ENCODE assay signal across 9 cellular contexts in genomic region chr14:75069811-75070145, GRCh38. TPM values are rescaled to one million over a fixed set of nuclear protein-coding genes. Genes with fewer than 3 reads are reported as not detected.
DNase-seq lines count a peak whose midpoint lies in the region; ATAC-seq and TF ChIP-seq lines count a peak whose summit lies in the region.
"Had no signal": no experiment of that assay in that cellular context is flagged by ENCODE, and none has a peak within 500 bp of the region (broad histone marks: within the 10 kb centered on the region; RNA-seq: fewer than 3 reads in every experiment).

No MANE protein-coding gene starts in this region.

- H3F3A ChIP-seq in GM23338 (replicated peaks; ENCODE audit: low read depth), result peaks cover 12% of the 10 kb centered on the region

- POLR2A ChIA-PET in RWPE1 (lab: Yijun Ruan, JAX; ENCODE audit: low non-redundant PET), result no interaction called here

- H3K4me3 ChIP-seq in GM23338 (peak overlapping the region; percentile 61), cardiac muscle cell (peak overlapping the region; percentile 58), sigmoid colon (peak overlapping the region; percentile 46 to 61 (median 60)), WERI-Rb-1 (ENCODE audit: low read depth, low read length) (no peak overlapping the region)

- no peaks in the 10 kb centered on the region for H3K9me3 Mint-ChIP-seq in GM23338
- H3K9me3 Mint-ChIP-seq in natural killer cell treated with Interleukin-12 subunit alpha and Interleukin-12 subunit beta and Interleukin-15 and Interleukin-18, amount 100 ng/mL, for 72 hours, result no peaks in the 10 kb centered on the region
- H3K9me3 Mint-ChIP-seq: dendritic cell treated with granulocyte-macrophage colony-stimulating factor and Interleukin-4, amounts not matched to agents 40 ng/mL and 50 ng/mL, for 4 days had no signal

- H3K36me3 Mint-ChIP-seq in GM23338 (ENCODE audit: low read depth), result no peaks in the 10 kb centered on the region
- no peaks in the 10 kb centered on the region for H3K36me3 Mint-ChIP-seq in natural killer cell treated with Interleukin-12 subunit alpha and Interleukin-12 subunit beta and Interleukin-15 and Interleukin-18, amount 100 ng/mL, for 72 hours

- no peaks in the 10 kb centered on the region for H3K9me2 ChIP-seq in GM23338 (ENCODE audit: insufficient read depth)

- TF ChIP-seq EP300 in sigmoid colon (IDR thresholded peaks at IDR 0.05), result no peak

- H3K27ac ChIP-seq in GM23338 (ENCODE audit: low read depth), result 0 out of 2 replicates have a peak overlapping the region, but pooled peaks have one; percentile 62
- peak overlapping the region; percentile 92 for H3K27ac ChIP-seq in RWPE1
- peak overlapping the region; percentile 86 for H3K27ac ChIP-seq in cardiac muscle cell
- H3K27ac ChIP-seq in sigmoid colon, result peak overlapping the region; percentile 93 to 95 (median 94)
- H3K27ac ChIP-seq in WERI-Rb-1, result no peak overlapping the region; the same call in 1 of the 2 replicates

- CTCF ChIA-PET in RWPE1 (lab: Yijun Ruan, JAX), result no interaction called here

- H3K4me1 ChIP-seq in GM23338 (ENCODE audit: insufficient read depth), result peaks cover 7% of the 10 kb centered on the region; the same call in 1 of the 2 replicates
- H3K4me1 ChIP-seq in cardiac muscle cell (ENCODE audit: low read depth), result peaks cover 10% of the 10 kb centered on the region
- H3K4me1 ChIP-seq in sigmoid colon, result peaks cover 0 to 41% (median 24%) of the 10 kb centered on the region in 4 donors

- TF ChIP-seq POLR2A in sigmoid colon (IDR thresholded peaks at IDR 0.05), result no peak

- H3K4me2 ChIP-seq in GM23338, result peak overlapping the region; percentile 89

- DNase-seq in GM23338 (ENCODE audit: low spot score) (peak; percentile 82), RWPE1 (ENCODE audit: low spot score) (no peak), cardiac muscle cell (ENCODE audit: low read depth in 1 of 2, low spot score in 1 of 2) (peak in 1 of 2 donors; percentile 45), sigmoid colon (no peak), WERI-Rb-1 (no peak)
- no peak for DNase-seq in natural killer cell treated with Interleukin-12 subunit alpha and Interleukin-12 subunit beta and Interleukin-15 and Interleukin-18, amount 100 ng/mL, for 72 hours (ENCODE audit: low spot score)
- DNase-seq in activated T-cell treated with anti-CD3 and anti-CD28 coated beads, Interleukin-2, amount 50 U/mL, for 48 hours, result no peak

- no peaks in the 10 kb centered on the region; the same call in 1 of the 2 replicates for H4K20me1 ChIP-seq in GM23338 (replicated peaks; ENCODE audit: insufficient read depth)

- H3K27me3 ChIP-seq in GM23338 (ENCODE audit: insufficient read depth) (no peaks in the 10 kb centered on the region), cardiac muscle cell (no peaks in the 10 kb centered on the region), sigmoid colon (no peaks in the 10 kb centered on the region), WERI-Rb-1 (ENCODE audit: insufficient read depth, low read depth, severe bottlenecking) (no peaks in the 10 kb centered on the region)

- peak; percentile 62 for ATAC-seq in GM23338
- no peak for ATAC-seq in natural killer cell treated with Interleukin-12 subunit alpha and Interleukin-12 subunit beta and Interleukin-15 and Interleukin-18, amount 100 ng/mL, for 72 hours
- no peak for ATAC-seq in GM18858 (IDR thresholded peaks at IDR 0.05; ENCODE audit: unreplicated experiment)

- H3K27ac Mint-ChIP-seq in GM23338, result peak overlapping the region; percentile 91
- H3K27ac Mint-ChIP-seq in natural killer cell treated with Interleukin-12 subunit alpha and Interleukin-12 subunit beta and Interleukin-15 and Interleukin-18, amount 100 ng/mL, for 72 hours, result peak overlapping the region in 1 of 2 donors; percentile 38
- H3K27ac Mint-ChIP-seq: dendritic cell treated with granulocyte-macrophage colony-stimulating factor and Interleukin-4, amounts not matched to agents 40 ng/mL and 50 ng/mL, for 4 days had no signal

- H3K36me3 ChIP-seq in GM23338 (ENCODE audit: insufficient read depth) (no peaks in the 10 kb centered on the region), cardiac muscle cell (no peaks in the 10 kb centered on the region), sigmoid colon (no peaks in the 10 kb centered on the region), WERI-Rb-1 (no peaks in the 10 kb centered on the region)

- peaks cover 7% of the 10 kb centered on the region; the same call in 2 of the 3 replicates for H3K4me1 Mint-ChIP-seq in GM23338
- peaks cover 0 to 2% of the 10 kb centered on the region in 2 donors for H3K4me1 Mint-ChIP-seq in natural killer cell treated with Interleukin-12 subunit alpha and Interleukin-12 subunit beta and Interleukin-15 and Interleukin-18, amount 100 ng/mL, for 72 hours (ENCODE audit: low read depth in 2 of 2)

- no peak overlapping the region; the same call in 2 of the 3 replicates for H3K4me3 Mint-ChIP-seq in GM23338
- no peak overlapping the region for H3K4me3 Mint-ChIP-seq in natural killer cell treated with Interleukin-12 subunit alpha and Interleukin-12 subunit beta and Interleukin-15 and Interleukin-18, amount 100 ng/mL, for 72 hours
- H3K4me3 Mint-ChIP-seq: dendritic cell treated with granulocyte-macrophage colony-stimulating factor and Interleukin-4, amounts not matched to agents 40 ng/mL and 50 ng/mL, for 4 days had no signal

- H2AFZ ChIP-seq in GM23338, result peak overlapping the region; percentile 90

- peaks cover 2% of the 10 kb centered on the region for H3K27me3 Mint-ChIP-seq in GM23338 (ENCODE audit: insufficient read depth, low read depth, poor library complexity)
- no peaks in the 10 kb centered on the region for H3K27me3 Mint-ChIP-seq in natural killer cell treated with Interleukin-12 subunit alpha and Interleukin-12 subunit beta and Interleukin-15 and Interleukin-18, amount 100 ng/mL, for 72 hours
- H3K27me3 Mint-ChIP-seq: dendritic cell treated with granulocyte-macrophage colony-stimulating factor and Interleukin-4, amounts not matched to agents 40 ng/mL and 50 ng/mL, for 4 days had no signal

- no peaks in the 10 kb centered on the region for H3K9me3 ChIP-seq in cardiac muscle cell (ENCODE audit: low read depth)
- H3K9me3 ChIP-seq in sigmoid colon, result no peaks in the 10 kb centered on the region
- H3K9me3 ChIP-seq in WERI-Rb-1 (ENCODE audit: severe bottlenecking), result no peaks in the 10 kb centered on the region

- H3K79me2 ChIP-seq in GM23338 (replicated peaks; ENCODE audit: insufficient read depth), result peaks cover 20% of the 10 kb centered on the region

- TF ChIP-seq CTCF in GM23338 (conservative IDR thresholded peaks at IDR 0.05; ENCODE audit: low read depth in 2 of 2), result no peak
- TF ChIP-seq CTCF in RWPE1 (conservative IDR thresholded peaks at IDR 0.05; ENCODE audit: low read depth), result no peak
- TF ChIP-seq CTCF in cardiac muscle cell (IDR thresholded peaks at IDR 0.05; ENCODE audit: low read depth, low read length), result no peak
- TF ChIP-seq CTCF in sigmoid colon (IDR thresholded peaks at IDR 0.05), result no peak
- no peak for TF ChIP-seq CTCF in WERI-Rb-1 (IDR thresholded peaks at IDR 0.05; ENCODE audit: low read depth, low read length)

- 15 to 41% methylated on average over 12 of the region's 12 CpGs for WGBS in sigmoid colon, 2 donors

- intact Hi-C loops in sigmoid colon (cut with DNase I), result loop anchor here (2.0 to 5.0 kb wide), 2 partner anchors 19 to 67 kb away; partner anchors contain the start of genes EIF2B2 and MLH3

TF ChIP-seq in GM23338, 12 proteins besides CTCF, POLR2A, EP300 and RAD21 (continues in another document):
- TF ChIP-seq CREB1 (CRISPR knock-in tag; IDR thresholded peaks at IDR 0.05; ENCODE audit: low read depth) (no peak), ZNF331 (CRISPR knock-in tag; IDR thresholded peaks at IDR 0.05; ENCODE audit: low read depth) (no peak), EZH2phosphoT487 (IDR thresholded peaks at IDR 0.05; ENCODE audit: unreplicated experiment) (no peak)

RNA-seq across cellular contexts. Expression of gene ZC2HC1C, which starts 0.3 kb away (rescaled TPM):
- total RNA-seq in GM23338 (2014; rRNA removed; shearing (Covaris generic)), result 0.90 and 3.7 TPM in 2 replicates
- 2.8 and 3.7 TPM in 2 replicates for polyA plus RNA-seq in GM23338 (2016; fragmentation: Nextera tagmentation; extraction: Ambion mirVana)
- 2.5 and 8.2 TPM in 2 replicates for total RNA-seq in cardiac muscle cell
- 7.7 and 9.8 TPM in 2 replicates for polyA plus RNA-seq in cardiac muscle cell
- 1 to 10 TPM; 3.6 to 4.6 (median 4.0) TPM for total RNA-seq in sigmoid colon
- 1 to 10 TPM; 1.2 to 4.6 (median 4.6) TPM for polyA plus RNA-seq in sigmoid colon
- total RNA-seq in natural killer cell treated with Interleukin-12 subunit alpha and Interleukin-12 subunit beta and Interleukin-15 and Interleukin-18, amount 100 ng/mL, for 72 hours, result 1 to 10 TPM in 1 of 2 donors, under 1 TPM in 1; 0.88 to 1.4 TPM

RNA-seq across cellular contexts. Expression of gene ACYP1, which starts 6.0 kb away (rescaled TPM):
- 18.4 and 23.0 TPM in 2 replicates for total RNA-seq in GM23338 (2014; rRNA removed; shearing (Covaris generic))
- polyA plus RNA-seq in GM23338 (2016; fragmentation: Nextera tagmentation; extraction: Ambion mirVana) (91.5 and 104 TPM in 2 replicates), cardiac muscle cell (61.5 and 86.7 TPM in 2 replicates), sigmoid colon (10 to 100 TPM; 18.6 to 36.3 (median 23.3) TPM)
- total RNA-seq in cardiac muscle cell (28.7 and 41.3 TPM in 2 replicates), sigmoid colon (10 to 100 TPM in 3 of 4 donors, 1 to 10 TPM in 1; 4.2 to 23.5 (median 19.2) TPM)
- 10 to 100 TPM; 29.3 to 40.5 TPM for total RNA-seq in natural killer cell treated with Interleukin-12 subunit alpha and Interleukin-12 subunit beta and Interleukin-15 and Interleukin-18, amount 100 ng/mL, for 72 hours

RNA-seq across cellular contexts. Expression of gene MLH3, which starts 18.5 kb away (rescaled TPM):
- 14.7 and 14.8 TPM in 2 replicates for total RNA-seq in GM23338 (2014; rRNA removed; shearing (Covaris generic))
- 8.6 and 10.7 TPM in 2 replicates for polyA plus RNA-seq in GM23338 (2016; fragmentation: Nextera tagmentation; extraction: Ambion mirVana)
- total RNA-seq in cardiac muscle cell, result 13.6 and 21.7 TPM in 2 replicates
- polyA plus RNA-seq in cardiac muscle cell, result 24.4 and 30.8 TPM in 2 replicates
- 10 to 100 TPM; 30.0 to 42.9 (median 34.7) TPM for total RNA-seq in sigmoid colon
- polyA plus RNA-seq in sigmoid colon, result 10 to 100 TPM in 1 of 3 donors, 1 to 10 TPM in 2; 3.6 to 12.5 (median 5.1) TPM
- total RNA-seq in natural killer cell treated with Interleukin-12 subunit alpha and Interleukin-12 subunit beta and Interleukin-15 and Interleukin-18, amount 100 ng/mL, for 72 hours, result 10 to 100 TPM; 27.6 to 40.2 TPM

RNA-seq across cellular contexts. Expression of gene NEK9, which starts 57.1 kb away (rescaled TPM):
- total RNA-seq in GM23338 (2014; rRNA removed; shearing (Covaris generic)), result 31.1 and 37.3 TPM in 2 replicates
- polyA plus RNA-seq in GM23338 (2016; fragmentation: Nextera tagmentation; extraction: Ambion mirVana), result 13.9 and 16.3 TPM in 2 replicates
- total RNA-seq in cardiac muscle cell, result 74.7 and 124 TPM in 2 replicates
- polyA plus RNA-seq in cardiac muscle cell, result 62.5 and 81.5 TPM in 2 replicates
- 10 to 100 TPM; 54.4 to 66.7 (median 59.9) TPM for total RNA-seq in sigmoid colon
- polyA plus RNA-seq in sigmoid colon, result 10 to 100 TPM in 2 of 3 donors, 1 to 10 TPM in 1; 9.0 to 38.8 (median 11.4) TPM
- total RNA-seq in natural killer cell treated with Interleukin-12 subunit alpha and Interleukin-12 subunit beta and Interleukin-15 and Interleukin-18, amount 100 ng/mL, for 72 hours, result 10 to 100 TPM; 66.6 to 80.0 TPM
